Comparison of ENCODE assay signal across 8 cellular contexts in genomic region chr17:2398188-2398587, GRCh38. TPM values are rescaled to one million over a fixed set of nuclear protein-coding genes. Genes with fewer than 3 reads are reported as not detected.
A peak's percentile ranks its signal among the peaks of the same experiment; 100 is the strongest.
DNase-seq lines count a peak whose midpoint lies in the region; ATAC-seq, FAIRE-seq and TF ChIP-seq lines count a peak whose summit lies in the region.

No MANE protein-coding gene starts in this region.

- peak overlapping the region; percentile 98 for H3K27ac ChIP-seq in CD4-positive, CD25-positive, alpha-beta regulatory T cell (ENCODE audit: insufficient read depth, low read length, poor library complexity, severe bottlenecking)
- H3K27ac ChIP-seq in RWPE2 (ENCODE audit: poor library complexity, severe bottlenecking) (peak overlapping the region; percentile 94), esophagus (ENCODE audit: low read depth in 2 of 2, low read length in 1 of 2) (peak overlapping the region; percentile 98 to 100), pancreas (peak overlapping the region; percentile 98 to 99 (median 98))

- no peaks in the 10 kb centered on the region for H3K27me3 ChIP-seq in CD4-positive, CD25-positive, alpha-beta regulatory T cell (ENCODE audit: control insufficient read depth, insufficient read depth, low read length)
- H3K27me3 ChIP-seq in RWPE2 (ENCODE audit: insufficient read depth, poor library complexity, severe bottlenecking) (no peaks in the 10 kb centered on the region), esophagus (ENCODE audit: control insufficient read depth in 1 of 2, insufficient read depth in 2 of 2, low read length in 2 of 2) (no peaks in the 10 kb centered on the region), pancreas (no peaks in the 10 kb centered on the region)

- TF ChIP-seq CTCF in RWPE2 (IDR thresholded peaks at IDR 0.05; ENCODE audit: poor library complexity, severe bottlenecking) (no peak), pancreas (IDR thresholded peaks at IDR 0.05) (no peak)

- DNase-seq in CD4-positive, CD25-positive, alpha-beta regulatory T cell: no peak
- no peak for DNase-seq in RWPE2 (ENCODE audit: low spot score)
- peak in 1 of 6 donors; percentile 45 for DNase-seq in pancreas
- no peak for DNase-seq in cerebellar nuclear complex (lab: John Stamatoyannopoulos, UW)
- no peak for DNase-seq in HCEC 1CT
- no peak for DNase-seq in head of caudate nucleus
- DNase-seq in left lobe of liver (ENCODE audit: low spot score): no peak

- H3K27me3 Mint-ChIP-seq in CD4-positive, CD25-positive, alpha-beta regulatory T cell: peaks cover 12% of the 10 kb centered on the region

- 70 to 75% methylated on average over 10 of the region's 10 CpGs for WGBS in esophagus, 2 donors
- WGBS in pancreas, 2 donors: 74 to 77% methylated on average over 10 of the region's 10 CpGs

- ATAC-seq in CD4-positive, CD25-positive, alpha-beta regulatory T cell (ENCODE audit: low read depth in 2 of 2): no peak
- no peak for ATAC-seq in RWPE2 (ENCODE audit: low read depth)
- ATAC-seq in pancreas: no peak
- no peak for ATAC-seq in left lobe of liver

- FAIRE-seq in pancreas (lab: Jason Lieb, UNC): no peak

- peak overlapping the region; percentile 66 to 99 (median 72) for H3K4me3 Mint-ChIP-seq in CD4-positive, CD25-positive, alpha-beta regulatory T cell

- peaks cover 0 to 1% (median 0%) of the 10 kb centered on the region in 7 donors for H3K9me3 Mint-ChIP-seq in CD4-positive, CD25-positive, alpha-beta regulatory T cell

- H3K4me3 ChIP-seq in CD4-positive, CD25-positive, alpha-beta regulatory T cell (ENCODE audit: low read depth, low read length): no peak overlapping the region
- H3K4me3 ChIP-seq in RWPE2 (ENCODE audit: severe bottlenecking): no peak overlapping the region
- peak overlapping the region in 1 of 2 donors; percentile 92 for H3K4me3 ChIP-seq in esophagus (ENCODE audit: low read depth in 1 of 2, low read length in 2 of 2)
- H3K4me3 ChIP-seq in pancreas: peak overlapping the region in 2 of 4 donors; percentile 89 to 92

- peaks cover 0 to 59% (median 21%) of the 10 kb centered on the region in 4 donors for H3K4me1 Mint-ChIP-seq in CD4-positive, CD25-positive, alpha-beta regulatory T cell

- intact Hi-C loops in pancreas (cut with DNase I): no loop called here
- intact Hi-C loops in head of caudate nucleus (cut with DNase I): no loop called here

- no peaks in the 10 kb centered on the region for H3K36me3 Mint-ChIP-seq in CD4-positive, CD25-positive, alpha-beta regulatory T cell

- peaks cover 64% of the 10 kb centered on the region for H3K4me1 ChIP-seq in CD4-positive, CD25-positive, alpha-beta regulatory T cell (ENCODE audit: control insufficient read depth, insufficient read depth, low read length, poor library complexity, severe bottlenecking)
- H3K4me1 ChIP-seq in RWPE2 (ENCODE audit: insufficient read depth, poor library complexity, severe bottlenecking) (peaks cover 10% of the 10 kb centered on the region), esophagus (ENCODE audit: control insufficient read depth in 2 of 2, insufficient read depth in 2 of 2, low read length in 1 of 2) (peaks cover 23 to 37% of the 10 kb centered on the region in 2 donors), pancreas (peaks cover 38 to 48% (median 45%) of the 10 kb centered on the region in 3 donors)

- H3K27ac Mint-ChIP-seq in CD4-positive, CD25-positive, alpha-beta regulatory T cell: peak overlapping the region; percentile 67 to 99 (median 71)

- no peaks in the 10 kb centered on the region for H3K36me3 ChIP-seq in CD4-positive, CD25-positive, alpha-beta regulatory T cell (ENCODE audit: control insufficient read depth, insufficient read depth, low read length)
- H3K36me3 ChIP-seq in RWPE2 (ENCODE audit: low read depth) (no peaks in the 10 kb centered on the region), esophagus (ENCODE audit: control insufficient read depth in 2 of 2, insufficient read depth in 2 of 2, low read length in 1 of 2) (no peaks in the 10 kb centered on the region), pancreas (no peaks in the 10 kb centered on the region)

- H3K9me3 ChIP-seq in CD4-positive, CD25-positive, alpha-beta regulatory T cell (ENCODE audit: control insufficient read depth in 2 of 2, low read length in 2 of 2): no peaks in the 10 kb centered on the region
- H3K9me3 ChIP-seq in RWPE2 (ENCODE audit: severe bottlenecking) (no peaks in the 10 kb centered on the region), esophagus (ENCODE audit: control insufficient read depth in 2 of 2, insufficient read depth in 1 of 2, low read depth in 1 of 2, low read length in 1 of 2) (no peaks in the 10 kb centered on the region), pancreas (no peaks in the 10 kb centered on the region)

RNA-seq across cellular contexts. Expression of gene MNT, which starts 2.7 kb away (rescaled TPM):
- 93.4 TPM for total RNA-seq in CD4-positive, CD25-positive, alpha-beta regulatory T cell
- 1 to 10 TPM in 2 of 4 donors, under 1 TPM in 2; 0.50 to 1.1 (median 0.97) TPM for polyA plus RNA-seq in CD4-positive, CD25-positive, alpha-beta regulatory T cell
- polyA plus RNA-seq in esophagus (10 to 100 TPM in 1 of 2 donors, 1 to 10 TPM in 1; 9.9 to 14.6 TPM), pancreas (10 to 100 TPM in 1 of 2 donors, 1 to 10 TPM in 1; 9.6 to 15.3 TPM)
- total RNA-seq in pancreas (10 to 100 TPM in 4 of 6 donors, 1 to 10 TPM in 2; 8.7 to 15.8 (median 10.3) TPM), left lobe of liver (8.6 TPM)
